21 cellular contexts compared by ENCODE assay signal in genomic region chr7:30423793-30424505, GRCh38. TPM values are rescaled to one million over a fixed set of nuclear protein-coding genes. Genes with fewer than 3 reads are reported as not detected.
A peak's percentile ranks its signal among the peaks of the same experiment; 100 is the strongest.
DNase-seq lines count a peak whose midpoint lies in the region; ATAC-seq and TF ChIP-seq lines count a peak whose summit lies in the region.
"Had no signal": no experiment of that assay in that cellular context is flagged by ENCODE, and none has a peak within 500 bp of the region (broad histone marks: within the 10 kb centered on the region; RNA-seq: fewer than 3 reads in every experiment).

No MANE protein-coding gene starts in this region.

- H3K4me1 Mint-ChIP-seq in stimulated activated naive CD8-positive, alpha-beta T cell treated with anti-CD3 and anti-CD28 coated beads, Interleukin-15, Interleukin-2, amounts not matched to agents 100 ng/mL and 50 ng/mL, for 24 hours (ENCODE audit: low read depth): peaks cover 21% of the 10 kb centered on the region
- H3K4me1 Mint-ChIP-seq in stimulated activated naive CD8-positive, alpha-beta T cell treated with anti-CD3 and anti-CD28 coated beads, Interleukin-15, amount 100 ng/mL, for 72 hours: peaks cover 10% of the 10 kb centered on the region

- no peak for TF ChIP-seq CTCF in upper lobe of right lung (IDR thresholded peaks at IDR 0.05)

- H3K27ac Mint-ChIP-seq in stimulated activated naive CD8-positive, alpha-beta T cell treated with anti-CD3 and anti-CD28 coated beads, Interleukin-15, Interleukin-2, amounts not matched to agents 100 ng/mL and 50 ng/mL, for 24 hours: peak overlapping the region; percentile 82
- peak overlapping the region in 1 of 2 donors; percentile 87 for H3K27ac Mint-ChIP-seq in stimulated activated naive CD8-positive, alpha-beta T cell treated with anti-CD3 and anti-CD28 coated beads, Interleukin-15, amount 100 ng/mL, for 72 hours
- H3K27ac Mint-ChIP-seq: CD8-positive, alpha-beta T cell had no signal

- peaks cover 44% of the 10 kb centered on the region for H3K36me3 Mint-ChIP-seq in stimulated activated naive CD8-positive, alpha-beta T cell treated with anti-CD3 and anti-CD28 coated beads, Interleukin-15, Interleukin-2, amounts not matched to agents 100 ng/mL and 50 ng/mL, for 24 hours (ENCODE audit: low read depth)

- H3K9me3 Mint-ChIP-seq in stimulated activated naive CD8-positive, alpha-beta T cell treated with anti-CD3 and anti-CD28 coated beads, Interleukin-15, Interleukin-2, amounts not matched to agents 100 ng/mL and 50 ng/mL, for 24 hours: peaks cover 7% of the 10 kb centered on the region
- no peaks in the 10 kb centered on the region for H3K9me3 Mint-ChIP-seq in stimulated activated naive CD8-positive, alpha-beta T cell treated with anti-CD3 and anti-CD28 coated beads, Interleukin-15, amount 100 ng/mL, for 72 hours

- no peak overlapping the region for H3K27ac ChIP-seq in upper lobe of right lung
- H3K27ac ChIP-seq: GM23248, KMS-11, Peyer's patch had no signal

- intact Hi-C loops in upper lobe of right lung (cut with DNase I): no loop called here

- ATAC-seq in stimulated activated naive CD8-positive, alpha-beta T cell treated with anti-CD3 and anti-CD28 coated beads, Interleukin-15, amount 100 ng/mL, for 72 hours: no peak
- ATAC-seq in upper lobe of right lung (peak; percentile 6), HG03521 (IDR thresholded peaks at IDR 0.05; ENCODE audit: unreplicated experiment) (no peak), GM19397 (IDR thresholded peaks at IDR 0.05; ENCODE audit: unreplicated experiment) (no peak)
- ATAC-seq: CD8-positive, alpha-beta T cell; HepG2 had no signal

- no peak overlapping the region for H3K4me3 Mint-ChIP-seq in stimulated activated naive CD8-positive, alpha-beta T cell treated with anti-CD3 and anti-CD28 coated beads, Interleukin-15, Interleukin-2, amounts not matched to agents 100 ng/mL and 50 ng/mL, for 24 hours
- no peak overlapping the region for H3K4me3 Mint-ChIP-seq in stimulated activated naive CD8-positive, alpha-beta T cell treated with anti-CD3 and anti-CD28 coated beads, Interleukin-15, amount 100 ng/mL, for 72 hours
- H3K4me3 Mint-ChIP-seq: CD8-positive, alpha-beta T cell had no signal

- H3K4me3 ChIP-seq in upper lobe of right lung: no peak overlapping the region
- H3K4me3 ChIP-seq: GM23248, Peyer's patch had no signal

- H3K9me3 ChIP-seq in upper lobe of right lung: no peaks in the 10 kb centered on the region
- H3K9me3 ChIP-seq: Peyer's patch, SK-N-SH had no signal

- H3K27me3 ChIP-seq in upper lobe of right lung: no peaks in the 10 kb centered on the region
- H3K27me3 ChIP-seq: Peyer's patch had no signal

- no peak for DNase-seq in stimulated activated naive CD8-positive, alpha-beta T cell treated with anti-CD3 and anti-CD28 coated beads, Interleukin-15, amount 100 ng/mL, for 72 hours
- DNase-seq in Kasumi-1 (lab: John Stamatoyannopoulos, UW) (peak; percentile 92 to 94), islet precursor cell (peak; percentile 40), upper lobe of right lung (no peak), DMS153 treated with DMSO at 0.1 percent for 48 hours (lab: John Stamatoyannopoulos, UW; ENCODE audit: unreplicated experiment) (no peak)
- DNase-seq: CD8-positive, alpha-beta T cell; DMS79 treated with DMSO at 0.1 percent for 48 hours; GM23248; NCI-H1105; NCI-H1694 treated with DMSO at 0.1 percent for 48 hours; NCI-H2107; NCI-H2227 treated with DMSO at 0.1 percent for 48 hours; NCI-H524 treated with DMSO at 0.1 percent for 48 hours; Peyer's patch; Right ventricle myocardium superior; SK-N-SH had no signal

- no peaks in the 10 kb centered on the region for H3K27me3 Mint-ChIP-seq in stimulated activated naive CD8-positive, alpha-beta T cell treated with anti-CD3 and anti-CD28 coated beads, Interleukin-15, Interleukin-2, amounts not matched to agents 100 ng/mL and 50 ng/mL, for 24 hours
- H3K27me3 Mint-ChIP-seq in stimulated activated naive CD8-positive, alpha-beta T cell treated with anti-CD3 and anti-CD28 coated beads, Interleukin-15, amount 100 ng/mL, for 72 hours: no peaks in the 10 kb centered on the region

- H3K4me1 ChIP-seq in upper lobe of right lung: no peaks in the 10 kb centered on the region

- H3K36me3 ChIP-seq in upper lobe of right lung: peaks cover 43% of the 10 kb centered on the region

RNA-seq across cellular contexts. Expression of gene NOD1, which starts 54.6 kb away (rescaled TPM):
- total RNA-seq in upper lobe of right lung: 43.5 TPM

Comparison
In these comparisons a context has a peak if more than half of its experiments do, and no peak if none do; other contexts are left out.
1. DNase-seq: peak in Kasumi-1 (2 of 2) and islet precursor cell (single experiment); none in stimulated activated naive CD8-positive, alpha-beta T cell treated with anti-CD3 and anti-CD28 coated beads, Interleukin-15, amount 100 ng/mL, for 72 hours (0 of 2), upper lobe of right lung (single experiment) and DMS153 treated with DMSO at 0.1 percent for 48 hours (single experiment).